1 cellular context compared by ENCODE assay signal in genomic region chr9:127714916-127715442, GRCh38.
TF ChIP-seq lines count a peak whose summit lies in the region.

No MANE protein-coding gene starts in this region.

TF ChIP-seq in HEK293, 187 proteins besides CTCF, POLR2A, EP300 and RAD21 (continues in another document):
- peak; percentile 47 for TF ChIP-seq ZFHX2 (tag by site-specific recombination; conservative IDR thresholded peaks at IDR 0.05)
- TF ChIP-seq ZNF580 (tag by site-specific recombination; IDR thresholded peaks at IDR 0.05): no peak
- TF ChIP-seq ZIC2 (tag by site-specific recombination; IDR thresholded peaks at IDR 0.05): no peak
- TF ChIP-seq ZBTB8A (tag by site-specific recombination; IDR thresholded peaks at IDR 0.05): no peak
- no peak for TF ChIP-seq ZNF654 (tag by site-specific recombination; IDR thresholded peaks at IDR 0.05; ENCODE audit: low read depth)
- 0 out of 2 replicates have a peak, but pooled peaks have one; percentile 12 for TF ChIP-seq BCL11A (tag by site-specific recombination; IDR thresholded peaks at IDR 0.05; ENCODE audit: low read depth)
- TF ChIP-seq ZNF184 (tag by site-specific recombination; IDR thresholded peaks at IDR 0.05): no peak
- no peak for TF ChIP-seq ZNF785 (tag by site-specific recombination; IDR thresholded peaks at IDR 0.05)
- no peak for TF ChIP-seq ZNF274 (IDR thresholded peaks at IDR 0.05; ENCODE audit: low read length)
- no peak for TF ChIP-seq ZNF274 (tag by site-specific recombination; IDR thresholded peaks at IDR 0.05; ENCODE audit: borderline replicate concordance)
- TF ChIP-seq ZNF23 (tag by site-specific recombination; IDR thresholded peaks at IDR 0.05; ENCODE audit: borderline replicate concordance): no peak
- TF ChIP-seq ZNF214 (tag by site-specific recombination; IDR thresholded peaks at IDR 0.05; ENCODE audit: borderline replicate concordance): no peak
- TF ChIP-seq ZNF398 (tag by site-specific recombination; IDR thresholded peaks at IDR 0.05): peak; percentile 5; the same call in 1 of the 2 replicates
- TF ChIP-seq ZNF280C (tag by site-specific recombination; IDR thresholded peaks at IDR 0.05): no peak
- no peak for TF ChIP-seq ZFP41 (tag by site-specific recombination; IDR thresholded peaks at IDR 0.05; ENCODE audit: borderline replicate concordance)
- peak; percentile 51; the same call in 1 of the 2 replicates for TF ChIP-seq KLF1 (tag by site-specific recombination; IDR thresholded peaks at IDR 0.05)
- TF ChIP-seq ZNF518A (tag by site-specific recombination; conservative IDR thresholded peaks at IDR 0.05; ENCODE audit: low read depth): no peak
- TF ChIP-seq ZNF449 (tag by site-specific recombination; IDR thresholded peaks at IDR 0.05): peak; percentile 47; the same call in 1 of the 2 replicates
- TF ChIP-seq ZNF426 (tag by site-specific recombination; IDR thresholded peaks at IDR 0.05): no peak
- no peak for TF ChIP-seq ZNF830 (tag by site-specific recombination; IDR thresholded peaks at IDR 0.05; ENCODE audit: low read depth)
- no peak for TF ChIP-seq ZNF280D (tag by site-specific recombination; IDR thresholded peaks at IDR 0.05)
- no peak for TF ChIP-seq ZNF555 (tag by site-specific recombination; conservative IDR thresholded peaks at IDR 0.05)
- TF ChIP-seq ZNF248 (tag by site-specific recombination; IDR thresholded peaks at IDR 0.05): no peak
- peak; percentile 34 for TF ChIP-seq ZBTB26 (tag by site-specific recombination; optimal IDR thresholded peaks at IDR 0.05)
- no peak for TF ChIP-seq ZNF571 (tag by site-specific recombination; IDR thresholded peaks at IDR 0.05)
- no peak for TF ChIP-seq ZNF341 (tag by site-specific recombination; IDR thresholded peaks at IDR 0.05; ENCODE audit: low read depth)
- TF ChIP-seq ZNF596 (tag by site-specific recombination; IDR thresholded peaks at IDR 0.05): no peak
- no peak for TF ChIP-seq ZNF324 (tag by site-specific recombination; IDR thresholded peaks at IDR 0.05)
- TF ChIP-seq RBAK (tag by site-specific recombination; IDR thresholded peaks at IDR 0.05): no peak
- TF ChIP-seq ZNF169 (tag by site-specific recombination; IDR thresholded peaks at IDR 0.05): no peak
- TF ChIP-seq ZNF843 (tag by site-specific recombination; IDR thresholded peaks at IDR 0.05): no peak
- no peak for TF ChIP-seq ZSCAN30 (tag by site-specific recombination; IDR thresholded peaks at IDR 0.05)
- no peak for TF ChIP-seq ZNF174 (tag by site-specific recombination; IDR thresholded peaks at IDR 0.05)
- no peak for TF ChIP-seq SCRT2 (tag by site-specific recombination; IDR thresholded peaks at IDR 0.05)
- no peak for TF ChIP-seq ZNF211 (tag by site-specific recombination; IDR thresholded peaks at IDR 0.05; ENCODE audit: low read depth)
- no peak for TF ChIP-seq TRIM28 (IDR thresholded peaks at IDR 0.05; ENCODE audit: borderline replicate concordance, low read length)
- TF ChIP-seq GFI1B (tag by site-specific recombination; IDR thresholded peaks at IDR 0.05): no peak
- no peak for TF ChIP-seq ZBTB11 (tag by site-specific recombination; conservative IDR thresholded peaks at IDR 0.05; ENCODE audit: low read depth)
- no peak for TF ChIP-seq ZNF350 (tag by site-specific recombination; IDR thresholded peaks at IDR 0.05)
- TF ChIP-seq MYNN (tag by site-specific recombination; IDR thresholded peaks at IDR 0.05; ENCODE audit: borderline replicate concordance): no peak
- TF ChIP-seq ZNF777 (tag by site-specific recombination; IDR thresholded peaks at IDR 0.05; ENCODE audit: borderline replicate concordance): peak; percentile 57; the same call in 1 of the 2 replicates
